In the genomic region with DNA sequence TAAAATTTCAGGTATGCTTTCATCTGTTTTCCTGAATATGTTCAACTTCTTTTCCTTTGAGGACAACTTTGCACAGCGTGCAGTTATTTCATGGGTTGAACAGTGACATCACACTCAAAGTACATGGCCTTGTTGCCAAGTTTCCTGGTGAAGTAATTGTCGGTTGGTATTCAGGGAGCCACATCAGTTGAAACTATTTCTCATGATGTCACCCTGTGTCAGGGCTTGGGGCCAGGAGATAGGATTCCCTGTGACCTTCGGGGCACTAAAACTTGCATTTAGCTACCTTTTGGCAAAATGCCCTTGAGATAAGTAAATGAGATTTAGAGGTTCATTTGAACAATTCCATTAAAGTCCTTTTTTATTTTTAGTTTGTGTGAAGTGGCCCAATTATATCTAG, we compare ENCODE assay signal across 22 cellular contexts.
A peak's percentile ranks its signal among the peaks of the same experiment; 100 is the strongest.
DNase-seq lines count a peak whose midpoint lies in the region; ATAC-seq, FAIRE-seq and TF ChIP-seq lines count a peak whose summit lies in the region.
"Had no signal": no experiment of that assay in that cellular context is flagged by ENCODE, and none has a peak within 500 bp of the region (broad histone marks: within the 10 kb centered on the region; RNA-seq: fewer than 3 reads in every experiment).

No MANE protein-coding gene starts in this region.

- no peak for TF ChIP-seq CTCF in AG10803 (conservative IDR thresholded peaks at IDR 0.05; ENCODE audit: low read length)
- no peak for TF ChIP-seq CTCF in heart left ventricle (IDR thresholded peaks at IDR 0.05)
- TF ChIP-seq CTCF in pancreas (IDR thresholded peaks at IDR 0.05): no peak
- no peak for TF ChIP-seq CTCF in dorsolateral prefrontal cortex (IDR thresholded peaks at IDR 0.05 in 54 of 56, conservative IDR thresholded peaks at IDR 0.05 in 2 of 56; ENCODE audit: low read depth in 1 of 56, partially characterized antibody in 56 of 56)

- ATAC-seq in heart left ventricle: peak in 3 of 4 donors; percentile 86 to 95 (median 91)
- ATAC-seq in pancreas: peak in 3 of 4 donors; percentile 44 to 55 (median 53)
- ATAC-seq in GM19467 (IDR thresholded peaks at IDR 0.05; ENCODE audit: unreplicated experiment): no peak
- no peak for ATAC-seq in GM21526 (IDR thresholded peaks at IDR 0.05; ENCODE audit: low FRiP score, unreplicated experiment)
- ATAC-seq: activated CD8-positive, alpha-beta memory T cell treated with anti-CD3 and anti-CD28 coated beads, Interleukin-2, amount 10 ng/mL, durations not matched to agents 7 days and 5 days; stimulated activated naive CD8-positive, alpha-beta T cell treated with anti-CD3 and anti-CD28 coated beads, Interleukin-15, amount 100 ng/mL, for 72 hours had no signal

- intact Hi-C loops in heart left ventricle (cut with DNase I) (loop anchor here in 1 of 10 donors (10.0 kb wide), 1 partner anchor 138 kb away; no protein-coding TSS in a partner anchor), pancreas (cut with DNase I) (no loop called here), dorsolateral prefrontal cortex (cut with DNase I) (no loop called here)

- H3K4me3 ChIP-seq in AG10803 (ENCODE audit: low read length) (no peak overlapping the region), heart left ventricle (no peak overlapping the region), pancreas (no peak overlapping the region), dorsolateral prefrontal cortex (no peak overlapping the region)
- H3K4me3 ChIP-seq: sigmoid colon had no signal

- H3K36me3 ChIP-seq in heart left ventricle (no peaks in the 10 kb centered on the region), pancreas (no peaks in the 10 kb centered on the region)
- H3K36me3 ChIP-seq: BE2C, sigmoid colon had no signal

- DNase-seq in AG10803 (ENCODE audit: low read depth) (peak; percentile 0), NCI-H69 (lab: John Stamatoyannopoulos, UW) (peak; percentile 25), heart left ventricle (peak in 3 of 5 donors; percentile 15 to 55 (median 16)), pancreas (peak in 1 of 6 donors; percentile 21), NCI-H446 treated with DMSO at 0.1 percent for 48 hours (lab: John Stamatoyannopoulos, UW) (no peak), dorsolateral prefrontal cortex (no peak)
- DNase-seq: activated CD4-positive, alpha-beta T cell treated with anti-CD3 and anti-CD28 coated beads, Interleukin-2, amount 50 U/mL, for 1 hour; activated CD8-positive, alpha-beta memory T cell treated with anti-CD3 and anti-CD28 coated beads, Interleukin-2, amount 10 ng/mL, durations not matched to agents 7 days and 5 days; activated naive CD4-positive, alpha-beta T cell treated with anti-CD3 and anti-CD28 coated beads, Interleukin-2, amount 10 ng/mL, durations not matched to agents 7 days and 5 days; BE2C; GDM1; head of caudate nucleus; Karpas-422; NCI-H1048; NCI-H1694 treated with DMSO at 0.1 percent for 48 hours; NCI-H526 treated with DMSO at 0.1 percent for 48 hours; sigmoid colon; stimulated activated naive CD8-positive, alpha-beta T cell treated with anti-CD3 and anti-CD28 coated beads, Interleukin-15, amount 100 ng/mL, for 72 hours; T1000 had no signal

- H3K4me1 ChIP-seq in heart left ventricle (peaks cover 0 to 16% (median 0%) of the 10 kb centered on the region in 12 donors), pancreas (no peaks in the 10 kb centered on the region)
- H3K4me1 ChIP-seq: BE2C, sigmoid colon had no signal

- no peak for TF ChIP-seq POLR2A in heart left ventricle (IDR thresholded peaks at IDR 0.05)

- H3K27me3 ChIP-seq in heart left ventricle (no peaks in the 10 kb centered on the region), pancreas (no peaks in the 10 kb centered on the region), dorsolateral prefrontal cortex (peaks cover 0 to 6% (median 0%) of the 10 kb centered on the region in 45 donors)
- H3K27me3 ChIP-seq: sigmoid colon had no signal

- H3K27ac ChIP-seq in heart left ventricle (peak overlapping the region in 1 of 12 donors; percentile 7), pancreas (no peak overlapping the region), dorsolateral prefrontal cortex (no peak overlapping the region)

- no peak for FAIRE-seq in pancreas (lab: Jason Lieb, UNC)
- FAIRE-seq: H54 had no signal

- WGBS in heart left ventricle, 4 donors: 7 to 14% (median 8%) methylated on average over 3 of the region's 3 CpGs
- WGBS in pancreas, 2 donors: 23 to 27% methylated on average over 3 of the region's 3 CpGs

- H3K9me3 ChIP-seq in heart left ventricle (no peaks in the 10 kb centered on the region), pancreas (no peaks in the 10 kb centered on the region)
- H3K9me3 ChIP-seq: BE2C, sigmoid colon had no signal

Comparison
In these comparisons a context has a peak if more than half of its experiments do, and no peak if none do; other contexts are left out.
1. DNase-seq: peak in AG10803 (single experiment), NCI-H69 (single experiment) and heart left ventricle (3 of 5); none in NCI-H446 treated with DMSO at 0.1 percent for 48 hours (single experiment) and dorsolateral prefrontal cortex (0 of 10).
2. ATAC-seq: peak in heart left ventricle (3 of 4) and pancreas (3 of 4); none in GM19467 (single experiment) and GM21526 (single experiment).